Comparison of ENCODE assay signal across 2 cellular contexts in genomic region chr14:106843376-106843775, GRCh38.
TF ChIP-seq lines count a peak whose summit lies in the region.

No MANE protein-coding gene starts in this region.

TF ChIP-seq in A549, 52 proteins besides CTCF, POLR2A, EP300 and RAD21 (continued from another document):
- TF ChIP-seq USF2 (IDR thresholded peaks at IDR 0.05) (no peak), NPAS2 (CRISPR knock-in tag; IDR thresholded peaks at IDR 0.05; ENCODE audit: borderline replicate concordance) (no peak), EHF (CRISPR knock-in tag; IDR thresholded peaks at IDR 0.05) (no peak), SREBF2 (IDR thresholded peaks at IDR 0.05) (no peak)

TF ChIP-seq in GM23338, 12 proteins besides CTCF, POLR2A, EP300 and RAD21 (continued from another document):
- TF ChIP-seq ZNF462 (CRISPR knock-in tag; IDR thresholded peaks at IDR 0.05) (no peak), POLR2AphosphoS5 (IDR thresholded peaks at IDR 0.05; ENCODE audit: low read depth) (no peak), EZH2 (IDR thresholded peaks at IDR 0.05; ENCODE audit: low read depth, unreplicated experiment) (no peak), NANOG (IDR thresholded peaks at IDR 0.05; ENCODE audit: borderline replicate concordance) (no peak), ZNF331 (CRISPR knock-in tag; IDR thresholded peaks at IDR 0.05; ENCODE audit: low read depth) (no peak), STAT1 (IDR thresholded peaks at IDR 0.05; ENCODE audit: unreplicated experiment) (no peak), ETS1 (IDR thresholded peaks at IDR 0.05) (no peak)
